Comparison of ENCODE assay signal across 8 cellular contexts in genomic region chr2:128304715-128305554, GRCh38. TPM values are rescaled to one million over a fixed set of nuclear protein-coding genes. Genes with fewer than 3 reads are reported as not detected.
DNase-seq lines count a peak whose midpoint lies in the region; ATAC-seq and TF ChIP-seq lines count a peak whose summit lies in the region.

No MANE protein-coding gene starts in this region.

- CTCF ChIA-PET in CD8-positive, alpha-beta memory T cell (lab: Charles Lee), result no interaction called here

- no peak for DNase-seq in CD8-positive, alpha-beta memory T cell
- DNase-seq in NCI-H1092 (lab: John Stamatoyannopoulos, UW) (peak; percentile 73), right atrium auricular region (ENCODE audit: low spot score) (peak; percentile 80), hippocampal formation (lab: John Stamatoyannopoulos, UW) (no peak)

- H3K36me3 Mint-ChIP-seq in CD8-positive, alpha-beta memory T cell, result peaks cover 0 to 2% (median 0%) of the 10 kb centered on the region in 3 donors

- H3K27ac Mint-ChIP-seq in CD8-positive, alpha-beta memory T cell, result peak overlapping the region in 1 of 8 donors; percentile 47

- H3K4me2 ChIP-seq in skeletal muscle satellite cell (ENCODE audit: low read length), result peak overlapping the region; percentile 4

- H3K27me3 ChIP-seq in CD8-positive, alpha-beta memory T cell (ENCODE audit: insufficient read depth, low read length, poor library complexity, severe bottlenecking), result no peaks in the 10 kb centered on the region
- no peaks in the 10 kb centered on the region for H3K27me3 ChIP-seq in right atrium auricular region
- H3K27me3 ChIP-seq in skeletal muscle satellite cell (ENCODE audit: control insufficient read depth, insufficient read depth, low read length), result no peaks in the 10 kb centered on the region

- POLR2A ChIA-PET in CD8-positive, alpha-beta memory T cell (lab: Charles Lee), result no interaction called here

- H3K4me3 ChIP-seq in CD8-positive, alpha-beta memory T cell (ENCODE audit: low read length), result no peak overlapping the region
- H3K4me3 ChIP-seq in right atrium auricular region (no peak overlapping the region), skeletal muscle satellite cell (ENCODE audit: low read length) (no peak overlapping the region)

- no peaks in the 10 kb centered on the region for H3K9me3 Mint-ChIP-seq in CD8-positive, alpha-beta memory T cell

- peak overlapping the region; percentile 43 for H3K27ac ChIP-seq in CD8-positive, alpha-beta memory T cell (ENCODE audit: low read depth, low read length)
- peak overlapping the region; percentile 54 for H3K27ac ChIP-seq in VCaP
- peak overlapping the region; percentile 40 to 74 for H3K27ac ChIP-seq in right atrium auricular region

- H3K4me1 ChIP-seq in CD8-positive, alpha-beta memory T cell (ENCODE audit: insufficient read depth, low read length), result no peaks in the 10 kb centered on the region
- H3K4me1 ChIP-seq in right atrium auricular region (peaks cover 0 to 70% of the 10 kb centered on the region in 2 donors), skeletal muscle satellite cell (ENCODE audit: control insufficient read depth, insufficient read depth, low read length) (peaks cover 39% of the 10 kb centered on the region)

- ATAC-seq in HG03378 (IDR thresholded peaks at IDR 0.05; ENCODE audit: unreplicated experiment), result no peak
- no peak for ATAC-seq in GM18858 (IDR thresholded peaks at IDR 0.05; ENCODE audit: unreplicated experiment)

- no peak for TF ChIP-seq CTCF in VCaP (conservative IDR thresholded peaks at IDR 0.05)
- TF ChIP-seq CTCF in right atrium auricular region (IDR thresholded peaks at IDR 0.05), result no peak

- no peaks in the 10 kb centered on the region for H3K36me3 ChIP-seq in CD8-positive, alpha-beta memory T cell (ENCODE audit: insufficient read depth, low read length)
- H3K36me3 ChIP-seq in right atrium auricular region, result no peaks in the 10 kb centered on the region
- no peaks in the 10 kb centered on the region for H3K36me3 ChIP-seq in skeletal muscle satellite cell (ENCODE audit: insufficient read depth, low read length)

- H3K9me3 ChIP-seq in CD8-positive, alpha-beta memory T cell (ENCODE audit: low read length), result no peaks in the 10 kb centered on the region
- H3K9me3 ChIP-seq in right atrium auricular region (no peaks in the 10 kb centered on the region), skeletal muscle satellite cell (replicated peaks; ENCODE audit: low read length) (no peaks in the 10 kb centered on the region)

- peak overlapping the region; percentile 53 for H3K9ac ChIP-seq in skeletal muscle satellite cell (ENCODE audit: low read depth, low read length)

- no peak overlapping the region for H3K4me3 Mint-ChIP-seq in CD8-positive, alpha-beta memory T cell

- peaks cover 0 to 9% (median 4%) of the 10 kb centered on the region in 3 donors for H3K4me1 Mint-ChIP-seq in CD8-positive, alpha-beta memory T cell

- no peaks in the 10 kb centered on the region for H3K27me3 Mint-ChIP-seq in CD8-positive, alpha-beta memory T cell

RNA-seq across cellular contexts. Expression of gene HS6ST1, which starts 13.7 kb away (rescaled TPM):
- total RNA-seq in CD8-positive, alpha-beta memory T cell, result 10 to 100 TPM; 18.0 to 18.2 TPM
- 4.6 TPM for polyA plus RNA-seq in CD8-positive, alpha-beta memory T cell
- total RNA-seq in right atrium auricular region, result 10 to 100 TPM; 19.0 to 25.8 TPM
- 12.4 and 20.3 TPM in 2 replicates for total RNA-seq in skeletal muscle satellite cell (2012; rRNA removed)

Comparison
In these comparisons a context has a peak if more than half of its experiments do, and no peak if none do; other contexts are left out.
1. DNase-seq: peak in NCI-H1092 (single experiment) and right atrium auricular region (single experiment); none in CD8-positive, alpha-beta memory T cell (0 of 5) and hippocampal formation (0 of 2).
2. Peak in every context shown above with its lines, with median percentiles within 50 percentile points of each other: H3K27ac ChIP-seq.